In the genomic region with DNA sequence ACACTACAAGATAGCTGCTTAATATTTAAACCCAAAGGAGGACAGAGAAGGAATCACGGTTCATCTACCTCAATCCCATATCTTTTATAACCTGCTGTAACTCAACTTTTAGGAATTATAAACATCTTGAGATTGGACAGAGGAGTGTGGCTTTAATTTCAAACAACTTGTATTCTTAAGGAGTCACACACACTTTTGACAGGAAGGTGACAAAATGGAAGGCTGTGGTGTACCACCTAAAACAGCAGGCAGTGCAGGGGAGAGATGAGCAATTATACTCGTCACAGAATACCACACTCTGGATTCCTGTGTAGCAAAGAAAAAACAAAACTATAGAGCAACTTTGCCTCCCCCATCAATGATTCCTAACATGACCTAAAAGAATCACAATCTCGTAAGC, we compare ENCODE assay signal across 9 cellular contexts.
DNase-seq lines count a peak whose midpoint lies in the region; ATAC-seq, FAIRE-seq and TF ChIP-seq lines count a peak whose summit lies in the region.
"Had no signal": no experiment of that assay in that cellular context is flagged by ENCODE, and none has a peak within 500 bp of the region (broad histone marks: within the 10 kb centered on the region; RNA-seq: fewer than 3 reads in every experiment).

No MANE protein-coding gene starts in this region.

- no peaks in the 10 kb centered on the region for H3K27me3 Mint-ChIP-seq in activated T-cell treated with anti-CD3 and anti-CD28 coated beads, Interleukin-2, amount 50 U/mL, for 4 hours (ENCODE audit: low read depth)

- peak; percentile 30 for DNase-seq in activated CD4-positive, alpha-beta T cell treated with anti-CD3 and anti-CD28 coated beads for 4 hours
- DNase-seq in activated CD4-positive, alpha-beta T cell treated with anti-CD3 and anti-CD28 coated beads, Interleukin-2, amount 50 U/mL, for 1 hour: no peak
- DNase-seq in activated T-cell treated with anti-CD3 and anti-CD28 coated beads, Interleukin-2, amount 50 U/mL, for 4 hours: peak; percentile 17
- peak; percentile 41 for DNase-seq in stimulated activated CD8-positive, alpha-beta memory T cell treated with anti-CD3 and anti-CD28 coated beads, Interleukin-15, amount 100 ng/mL, for 48 hours (ENCODE audit: low read depth in 2 of 2)
- DNase-seq in substantia nigra (lab: John Stamatoyannopoulos, UW): no peak
- DNase-seq in HuH-7.5 (ENCODE audit: low spot score): no peak
- no peak for DNase-seq in HepG2 (ENCODE audit: low spot score)
- DNase-seq: left cardiac atrium had no signal

- CTCF ChIA-PET in HepG2 (lab: Yijun Ruan, JAX; ENCODE audit: low intra/inter-chr PET ratio, low total read pairs): no interaction called here

- in situ Hi-C loops in HepG2 (cut with HindIII; ENCODE audit: extremely low pct_ligation_motif_present, low pct_unique_long_range_greater_than_20kb): no loop called here

- intact Hi-C loops in HepG2 (cut with micrococcal nuclease; ENCODE audit: unreplicated experiment): no loop called here

- TF ChIP-seq EP300 in HepG2 (IDR thresholded peaks at IDR 0.05; ENCODE audit: low read depth in 2 of 2, low read length in 2 of 2): no peak
- TF ChIP-seq EP300 in HepG2 (CRISPR knock-in tag; IDR thresholded peaks at IDR 0.05; ENCODE audit: borderline replicate concordance): no peak

- H3K4me1 Mint-ChIP-seq in activated T-cell treated with anti-CD3 and anti-CD28 coated beads, Interleukin-2, amount 50 U/mL, for 4 hours (ENCODE audit: low read depth): peaks cover 66% of the 10 kb centered on the region

- 81% methylated on average over 3 of the region's 3 CpGs for WGBS in HepG2 (ENCODE audit: low lambda C conversion rate)

- no peak overlapping the region for H3K4me2 ChIP-seq in HepG2 (ENCODE audit: low read depth, low read length)

- peak overlapping the region; percentile 49 for H3K4me3 Mint-ChIP-seq in activated T-cell treated with anti-CD3 and anti-CD28 coated beads, Interleukin-2, amount 50 U/mL, for 4 hours

- H3K9me3 ChIP-seq in HepG2 (ENCODE audit: low read length): no peaks in the 10 kb centered on the region

- no peaks in the 10 kb centered on the region for H3K27me3 ChIP-seq in HepG2 (ENCODE audit: control insufficient read depth in 1 of 2, insufficient read depth in 2 of 2, low read length in 2 of 2)

- peaks cover 9% of the 10 kb centered on the region for H3K36me3 Mint-ChIP-seq in activated T-cell treated with anti-CD3 and anti-CD28 coated beads, Interleukin-2, amount 50 U/mL, for 4 hours (ENCODE audit: insufficient read depth)

- H3K4me3 ChIP-seq in HepG2 (replicated peaks in 1 of 3; ENCODE audit: insufficient read depth in 1 of 3, low read depth in 2 of 3, low read length in 3 of 3): no peak overlapping the region

- no peaks in the 10 kb centered on the region for H3K79me2 ChIP-seq in HepG2 (ENCODE audit: insufficient read depth, low read length)

- POLR2A ChIA-PET in HepG2 (lab: Yijun Ruan, JAX): no interaction called here

- H3K27ac ChIP-seq in substantia nigra (ENCODE audit: low read depth, low read length, poor library complexity, severe bottlenecking): no peak overlapping the region
- no peak overlapping the region for H3K27ac ChIP-seq in HepG2 (ENCODE audit: extremely low read length, insufficient read depth, low read length)

- no peak overlapping the region for H3K9ac ChIP-seq in HepG2 (ENCODE audit: insufficient read depth, low read depth, low read length)

- H2AFZ ChIP-seq in HepG2 (ENCODE audit: low read length): no peak overlapping the region

- BruUV-seq in HepG2 (replicated peaks; lab: Mats Ljungman, UMichigan): no TSS peak

- H4K20me1 ChIP-seq in HepG2 (ENCODE audit: insufficient read depth, low read length): no peaks in the 10 kb centered on the region

- TF ChIP-seq POLR2A in HepG2 (IDR thresholded peaks at IDR 0.05; ENCODE audit: insufficient read depth in 1 of 2, low read depth in 2 of 2, low read length in 2 of 2): no peak

- H3K9me3 Mint-ChIP-seq in activated T-cell treated with anti-CD3 and anti-CD28 coated beads, Interleukin-2, amount 50 U/mL, for 4 hours: no peaks in the 10 kb centered on the region

- ATAC-seq in HG03095 (IDR thresholded peaks at IDR 0.05; ENCODE audit: unreplicated experiment) (peak; percentile 62), HepG2 (no peak)
- peak; percentile 85 for ATAC-seq in activated T-cell treated with anti-CD3 and anti-CD28 coated beads, Interleukin-2, amount 50 U/mL, for 4 hours

- H3K36me3 ChIP-seq in HepG2 (replicated peaks in 1 of 2; ENCODE audit: control insufficient read depth in 1 of 2, insufficient read depth in 2 of 2, low read length in 2 of 2): no peaks in the 10 kb centered on the region; a peak in 1 of 5 replicates

- TF ChIP-seq CTCF in HepG2 (CRISPR knock-in tag; IDR thresholded peaks at IDR 0.05): no peak

- peaks cover 7% of the 10 kb centered on the region for H3K4me1 ChIP-seq in HepG2 (ENCODE audit: insufficient read depth, low read length)

- FAIRE-seq in HepG2 (lab: Jason Lieb, UNC): no peak

- no peak for TF ChIP-seq RAD21 in HepG2 (CRISPR knock-in tag; IDR thresholded peaks at IDR 0.05)

TF ChIP-seq in HepG2, 621 proteins besides CTCF, POLR2A, EP300 and RAD21 (continues in another document):
- TF ChIP-seq MIER2 (CRISPR knock-in tag; IDR thresholded peaks at IDR 0.05) (no peak), ZNF782 (CRISPR knock-in tag; IDR thresholded peaks at IDR 0.05; ENCODE audit: borderline replicate concordance) (no peak), ZNF749 (CRISPR knock-in tag; IDR thresholded peaks at IDR 0.05; ENCODE audit: borderline replicate concordance) (no peak), SP4 (CRISPR knock-in tag; IDR thresholded peaks at IDR 0.05) (no peak)
- TF ChIP-seq, protein P1, sequence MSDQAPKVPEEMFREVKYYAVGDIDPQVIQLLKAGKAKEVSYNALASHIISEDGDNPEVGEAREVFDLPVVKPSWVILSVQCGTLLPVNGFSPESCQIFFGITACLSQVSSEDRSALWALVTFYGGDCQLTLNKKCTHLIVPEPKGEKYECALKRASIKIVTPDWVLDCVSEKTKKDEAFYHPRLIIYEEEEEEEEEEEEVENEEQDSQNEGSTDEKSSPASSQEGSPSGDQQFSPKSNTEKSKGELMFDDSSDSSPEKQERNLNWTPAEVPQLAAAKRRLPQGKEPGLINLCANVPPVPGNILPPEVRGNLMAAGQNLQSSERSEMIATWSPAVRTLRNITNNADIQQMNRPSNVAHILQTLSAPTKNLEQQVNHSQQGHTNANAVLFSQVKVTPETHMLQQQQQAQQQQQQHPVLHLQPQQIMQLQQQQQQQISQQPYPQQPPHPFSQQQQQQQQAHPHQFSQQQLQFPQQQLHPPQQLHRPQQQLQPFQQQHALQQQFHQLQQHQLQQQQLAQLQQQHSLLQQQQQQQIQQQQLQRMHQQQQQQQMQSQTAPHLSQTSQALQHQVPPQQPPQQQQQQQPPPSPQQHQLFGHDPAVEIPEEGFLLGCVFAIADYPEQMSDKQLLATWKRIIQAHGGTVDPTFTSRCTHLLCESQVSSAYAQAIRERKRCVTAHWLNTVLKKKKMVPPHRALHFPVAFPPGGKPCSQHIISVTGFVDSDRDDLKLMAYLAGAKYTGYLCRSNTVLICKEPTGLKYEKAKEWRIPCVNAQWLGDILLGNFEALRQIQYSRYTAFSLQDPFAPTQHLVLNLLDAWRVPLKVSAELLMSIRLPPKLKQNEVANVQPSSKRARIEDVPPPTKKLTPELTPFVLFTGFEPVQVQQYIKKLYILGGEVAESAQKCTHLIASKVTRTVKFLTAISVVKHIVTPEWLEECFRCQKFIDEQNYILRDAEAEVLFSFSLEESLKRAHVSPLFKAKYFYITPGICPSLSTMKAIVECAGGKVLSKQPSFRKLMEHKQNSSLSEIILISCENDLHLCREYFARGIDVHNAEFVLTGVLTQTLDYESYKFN (CRISPR knock-in tag; conservative IDR thresholded peaks at IDR 0.05): no peak
- TF ChIP-seq, protein P2, sequence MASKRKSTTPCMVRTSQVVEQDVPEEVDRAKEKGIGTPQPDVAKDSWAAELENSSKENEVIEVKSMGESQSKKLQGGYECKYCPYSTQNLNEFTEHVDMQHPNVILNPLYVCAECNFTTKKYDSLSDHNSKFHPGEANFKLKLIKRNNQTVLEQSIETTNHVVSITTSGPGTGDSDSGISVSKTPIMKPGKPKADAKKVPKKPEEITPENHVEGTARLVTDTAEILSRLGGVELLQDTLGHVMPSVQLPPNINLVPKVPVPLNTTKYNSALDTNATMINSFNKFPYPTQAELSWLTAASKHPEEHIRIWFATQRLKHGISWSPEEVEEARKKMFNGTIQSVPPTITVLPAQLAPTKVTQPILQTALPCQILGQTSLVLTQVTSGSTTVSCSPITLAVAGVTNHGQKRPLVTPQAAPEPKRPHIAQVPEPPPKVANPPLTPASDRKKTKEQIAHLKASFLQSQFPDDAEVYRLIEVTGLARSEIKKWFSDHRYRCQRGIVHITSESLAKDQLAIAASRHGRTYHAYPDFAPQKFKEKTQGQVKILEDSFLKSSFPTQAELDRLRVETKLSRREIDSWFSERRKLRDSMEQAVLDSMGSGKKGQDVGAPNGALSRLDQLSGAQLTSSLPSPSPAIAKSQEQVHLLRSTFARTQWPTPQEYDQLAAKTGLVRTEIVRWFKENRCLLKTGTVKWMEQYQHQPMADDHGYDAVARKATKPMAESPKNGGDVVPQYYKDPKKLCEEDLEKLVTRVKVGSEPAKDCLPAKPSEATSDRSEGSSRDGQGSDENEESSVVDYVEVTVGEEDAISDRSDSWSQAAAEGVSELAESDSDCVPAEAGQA (IDR thresholded peaks at IDR 0.05; ENCODE audit: low read depth): no peak
- TF ChIP-seq, protein P2 (CRISPR knock-in tag; IDR thresholded peaks at IDR 0.05; ENCODE audit: borderline replicate concordance): no peak

Comparison
In these comparisons a context has a peak if more than half of its experiments do, and no peak if none do; other contexts are left out.
1. DNase-seq: peak in activated CD4-positive, alpha-beta T cell treated with anti-CD3 and anti-CD28 coated beads for 4 hours (2 of 2), activated T-cell treated with anti-CD3 and anti-CD28 coated beads, Interleukin-2, amount 50 U/mL, for 4 hours (single experiment) and stimulated activated CD8-positive, alpha-beta memory T cell treated with anti-CD3 and anti-CD28 coated beads, Interleukin-15, amount 100 ng/mL, for 48 hours (2 of 2); none in activated CD4-positive, alpha-beta T cell treated with anti-CD3 and anti-CD28 coated beads, Interleukin-2, amount 50 U/mL, for 1 hour (single experiment), substantia nigra (0 of 49), HuH-7.5 (single experiment) and HepG2 (single experiment).